ENCODE assay signal across 10 cellular contexts in the genomic region with DNA sequence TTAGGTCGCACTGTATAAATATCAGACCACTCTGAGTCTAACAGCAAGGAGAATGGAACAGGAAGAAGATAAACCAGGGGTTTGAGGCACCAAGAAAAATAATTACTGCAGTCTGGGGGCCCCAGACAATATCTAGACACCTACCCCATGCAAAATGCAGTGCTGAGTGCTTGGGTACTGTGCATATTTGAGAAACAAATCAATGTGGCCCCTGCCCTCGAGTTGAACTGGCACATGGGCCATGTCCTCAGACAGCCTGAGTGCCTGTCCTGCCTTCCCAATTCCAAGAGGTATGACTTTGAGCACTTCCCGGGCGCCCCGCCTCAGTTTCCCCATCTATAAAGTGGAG. TPM values are rescaled to one million over a fixed set of nuclear protein-coding genes. Genes with fewer than 3 reads are reported as not detected.
DNase-seq lines count a peak whose midpoint lies in the region; ATAC-seq and TF ChIP-seq lines count a peak whose summit lies in the region.
"Had no signal": no experiment of that assay in that cellular context is flagged by ENCODE, and none has a peak within 500 bp of the region (broad histone marks: within the 10 kb centered on the region; RNA-seq: fewer than 3 reads in every experiment).

No MANE protein-coding gene starts in this region.

- ATAC-seq in effector memory CD8-positive, alpha-beta T cell (replicated peaks) = peak; percentile 16

- TF ChIP-seq CTCF in DOHH2 (IDR thresholded peaks at IDR 0.05; ENCODE audit: low read depth, low read length, poor library complexity, severe bottlenecking) (no peak), Loucy (conservative IDR thresholded peaks at IDR 0.05; ENCODE audit: low read length) (no peak)

- no peaks in the 10 kb centered on the region for H3K79me2 ChIP-seq in DOHH2 (ENCODE audit: control insufficient read depth, low read length)
- no peaks in the 10 kb centered on the region for H3K79me2 ChIP-seq in Loucy (ENCODE audit: insufficient read depth, low read length)

- peaks cover 45 to 60% of the 10 kb centered on the region in 2 donors for H3K4me1 Mint-ChIP-seq in effector memory CD8-positive, alpha-beta T cell (ENCODE audit: low read depth in 2 of 2)

- H3K4me1 ChIP-seq in DOHH2 (ENCODE audit: control insufficient read depth, low read length) (peaks cover 98% of the 10 kb centered on the region), Loucy (ENCODE audit: insufficient read depth, low read length, poor library complexity, severe bottlenecking) (peaks cover 26% of the 10 kb centered on the region)

- no peaks in the 10 kb centered on the region for H3K9me3 ChIP-seq in DOHH2 (ENCODE audit: control insufficient read depth, insufficient read depth, low read length)
- no peaks in the 10 kb centered on the region for H3K9me3 ChIP-seq in Loucy (ENCODE audit: insufficient read depth, low read depth, low read length)

- H3K27me3 ChIP-seq in DOHH2 (ENCODE audit: control insufficient read depth, low read length) (0 out of 2 replicates have a peak, but pooled peaks cover 3% of the 10 kb centered on the region), Loucy (ENCODE audit: insufficient read depth, low read length, poor library complexity, severe bottlenecking) (no peaks in the 10 kb centered on the region)

- H3K4me3 Mint-ChIP-seq in effector memory CD8-positive, alpha-beta T cell = peak overlapping the region; percentile 47 to 55

- H2AFZ ChIP-seq in Loucy (ENCODE audit: low read length) = 0 out of 2 replicates have a peak overlapping the region, but pooled peaks have one; percentile 39

- peak overlapping the region; percentile 83 for H3K4me2 ChIP-seq in DOHH2 (ENCODE audit: low read length)
- peak overlapping the region; percentile 37 for H3K4me2 ChIP-seq in Loucy (ENCODE audit: low read depth, low read length, poor library complexity, severe bottlenecking)

- H4K20me1 ChIP-seq in DOHH2 (ENCODE audit: control insufficient read depth, insufficient read depth, low read depth, low read length) (no peaks in the 10 kb centered on the region), Loucy (ENCODE audit: insufficient read depth, low read length, poor library complexity, severe bottlenecking) (no peaks in the 10 kb centered on the region)

- no peak overlapping the region for H3K9ac ChIP-seq in Loucy (ENCODE audit: low read depth, low read length, poor library complexity, severe bottlenecking)

- no peaks in the 10 kb centered on the region; the same call in 1 of the 2 replicates for H3K36me3 ChIP-seq in DOHH2 (ENCODE audit: control insufficient read depth, low read length)
- no peaks in the 10 kb centered on the region for H3K36me3 ChIP-seq in Loucy (ENCODE audit: insufficient read depth, low read length)

- H3K9me3 Mint-ChIP-seq in effector memory CD8-positive, alpha-beta T cell = no peaks in the 10 kb centered on the region

- H3K27ac ChIP-seq in DOHH2 (ENCODE audit: low read depth, low read length) = peak overlapping the region; percentile 84; the same call in 1 of the 2 replicates
- H3K27ac ChIP-seq in skin epidermis = peak overlapping the region in 20 of 21 experiments; percentile 22 to 88 (median 66)

- DNase-seq in effector memory CD8-positive, alpha-beta T cell = no peak
- no peak for DNase-seq in NCI-H146 (lab: John Stamatoyannopoulos, UW)
- no peak for DNase-seq in HT-29 (ENCODE audit: low spot score)
- no peak for DNase-seq in NCI-H524 treated with DMSO at 0.1 percent for 48 hours (lab: John Stamatoyannopoulos, UW)
- DNase-seq: activated gamma-delta T cell, NCI-H187 had no signal

- no peaks in the 10 kb centered on the region for H3K36me3 Mint-ChIP-seq in effector memory CD8-positive, alpha-beta T cell (ENCODE audit: insufficient read depth)

- no peaks in the 10 kb centered on the region for H3K9me2 ChIP-seq in DOHH2 (replicated peaks; ENCODE audit: control insufficient read depth, low read length)
- H3K9me2 ChIP-seq in Loucy (replicated peaks; ENCODE audit: low read depth, low read length) = no peaks in the 10 kb centered on the region

- H3K27me3 Mint-ChIP-seq in effector memory CD8-positive, alpha-beta T cell = no peaks in the 10 kb centered on the region

- peaks cover 14% of the 10 kb centered on the region; the same call in 1 of the 2 replicates for H3F3A ChIP-seq in DOHH2 (ENCODE audit: control insufficient read depth, insufficient read depth)
- no peaks in the 10 kb centered on the region for H3F3A ChIP-seq in Loucy (ENCODE audit: low read depth)

- H3K4me3 ChIP-seq in DOHH2 (ENCODE audit: low read length) (peak overlapping the region; percentile 59), Loucy (ENCODE audit: low read length, poor library complexity, severe bottlenecking) (no peak overlapping the region), skin epidermis (no peak overlapping the region)

- peak overlapping the region; percentile 79 to 92 for H3K27ac Mint-ChIP-seq in effector memory CD8-positive, alpha-beta T cell

RNA-seq across cellular contexts. Expression of a gene that starts 6.2 kb away (rescaled TPM):
- total RNA-seq in HT-29 (2014; rRNA removed; shearing (Covaris generic)) = not detected in 2 replicates

RNA-seq across cellular contexts. Expression of a gene that starts 52.2 kb away (rescaled TPM):
- not detected in 2 replicates for total RNA-seq in HT-29 (2014; rRNA removed; shearing (Covaris generic))
- total RNA-seq: HT1080 had no signal
